Comparison of ENCODE assay signal across 10 cellular contexts in the genomic region with DNA sequence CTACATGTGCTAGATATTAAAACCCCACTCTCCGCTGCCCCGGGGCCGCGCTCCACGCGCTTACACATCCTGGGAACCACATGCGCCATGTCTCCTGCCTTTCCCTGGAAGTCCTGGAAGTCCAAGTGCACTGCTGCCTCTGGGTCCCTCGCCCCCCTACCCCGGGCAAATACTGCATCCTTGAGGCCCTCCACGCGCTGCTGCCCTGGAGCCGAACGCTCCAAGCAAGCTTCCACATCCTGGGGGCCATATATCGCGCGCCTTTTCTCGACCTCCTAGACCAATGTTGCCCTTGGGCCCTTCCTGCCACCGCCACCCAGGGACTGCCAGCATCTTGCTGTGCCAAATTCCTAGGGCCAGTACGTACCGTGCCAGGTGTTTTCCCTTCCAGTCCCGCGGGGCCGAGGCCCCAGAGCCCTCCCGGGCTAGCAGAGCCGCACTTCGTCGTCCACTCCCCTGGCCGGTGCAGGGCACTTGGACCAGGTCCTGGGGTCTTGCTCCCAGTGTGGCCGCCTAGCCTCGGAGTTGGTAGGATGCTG. TPM values are rescaled to one million over a fixed set of nuclear protein-coding genes. Genes with fewer than 3 reads are reported as not detected.
A peak's percentile ranks its signal among the peaks of the same experiment; 100 is the strongest.
DNase-seq lines count a peak whose midpoint lies in the region; ATAC-seq and TF ChIP-seq lines count a peak whose summit lies in the region.
"Had no signal": no experiment of that assay in that cellular context is flagged by ENCODE, and none has a peak within 500 bp of the region (broad histone marks: within the 10 kb centered on the region; RNA-seq: fewer than 3 reads in every experiment).

No MANE protein-coding gene starts in this region.

- no peaks in the 10 kb centered on the region for H3K36me3 ChIP-seq in stomach

- DNase-seq in T-helper 1 cell (no peak), iris pigment epithelial cell (ENCODE audit: low read depth) (peak; percentile 7), stomach (no peak)
- DNase-seq: SHP77 treated with DMSO at 0.1 percent for 48 hours had no signal

- no peak for TF ChIP-seq CTCF in stomach (IDR thresholded peaks at IDR 0.05)

- H3K27ac Mint-ChIP-seq in T-helper 1 cell treated with Interleukin-12 subunit alpha and Interleukin-12 subunit beta and Interleukin-4 antibody, amounts not matched to agents 30 μg/mL and 1 μg/mL, for 36 hours, result no peak overlapping the region
- no peak overlapping the region for H3K27ac Mint-ChIP-seq in activated naive CD8-positive, alpha-beta T cell

- peaks cover 7% of the 10 kb centered on the region for H3K4me1 Mint-ChIP-seq in T-helper 1 cell treated with Interleukin-12 subunit alpha and Interleukin-12 subunit beta and Interleukin-4 antibody, amounts not matched to agents 30 μg/mL and 1 μg/mL, for 36 hours (ENCODE audit: low read depth)
- peaks cover 11% of the 10 kb centered on the region for H3K4me1 Mint-ChIP-seq in activated naive CD8-positive, alpha-beta T cell (ENCODE audit: low read depth)

- no peak for ATAC-seq in HG02970 (IDR thresholded peaks at IDR 0.05; ENCODE audit: low FRiP score, unreplicated experiment)
- ATAC-seq in HG03457 (IDR thresholded peaks at IDR 0.05; ENCODE audit: unreplicated experiment), result no peak
- no peak for ATAC-seq in HG03439 (IDR thresholded peaks at IDR 0.05; ENCODE audit: unreplicated experiment)

- no peak for TF ChIP-seq EP300 in stomach (IDR thresholded peaks at IDR 0.05)

- H3K4me3 ChIP-seq in stomach, result peak overlapping the region; percentile 49 to 59 (median 52)

- no peaks in the 10 kb centered on the region for H3K36me3 Mint-ChIP-seq in T-helper 1 cell treated with Interleukin-12 subunit alpha and Interleukin-12 subunit beta and Interleukin-4 antibody, amounts not matched to agents 30 μg/mL and 1 μg/mL, for 36 hours (ENCODE audit: low read depth)
- no peaks in the 10 kb centered on the region for H3K36me3 Mint-ChIP-seq in activated naive CD8-positive, alpha-beta T cell

- peaks cover 77% of the 10 kb centered on the region for H3K27me3 Mint-ChIP-seq in T-helper 1 cell treated with Interleukin-12 subunit alpha and Interleukin-12 subunit beta and Interleukin-4 antibody, amounts not matched to agents 30 μg/mL and 1 μg/mL, for 36 hours (ENCODE audit: low read depth)
- peaks cover 45% of the 10 kb centered on the region for H3K27me3 Mint-ChIP-seq in activated naive CD8-positive, alpha-beta T cell

- WGBS in stomach, 5 donors, result 22 to 26% (median 25%) methylated on average over 19 to 30 of the region's 30 CpGs

- no peak overlapping the region for H3K27ac ChIP-seq in stomach
- H3K27ac ChIP-seq: HL-60 had no signal

- no peaks in the 10 kb centered on the region for H3K9me3 Mint-ChIP-seq in T-helper 1 cell treated with Interleukin-12 subunit alpha and Interleukin-12 subunit beta and Interleukin-4 antibody, amounts not matched to agents 30 μg/mL and 1 μg/mL, for 36 hours
- H3K9me3 Mint-ChIP-seq in activated naive CD8-positive, alpha-beta T cell (ENCODE audit: low read depth), result no peaks in the 10 kb centered on the region

- H3K4me3 Mint-ChIP-seq in T-helper 1 cell treated with Interleukin-12 subunit alpha and Interleukin-12 subunit beta and Interleukin-4 antibody, amounts not matched to agents 30 μg/mL and 1 μg/mL, for 36 hours, result peak overlapping the region; percentile 68
- peak overlapping the region; percentile 75 for H3K4me3 Mint-ChIP-seq in activated naive CD8-positive, alpha-beta T cell

- no peak for TF ChIP-seq POLR2A in stomach (IDR thresholded peaks at IDR 0.05)

- H3K9me3 ChIP-seq in stomach, result no peaks in the 10 kb centered on the region

- H3K27me3 ChIP-seq in stomach, result peaks cover 5 to 92% (median 58%) of the 10 kb centered on the region in 3 donors

- intact Hi-C loops in stomach (cut with DNase I; ENCODE audit: low total_unique reads), result no loop called here

- peaks cover 12 to 17% (median 16%) of the 10 kb centered on the region in 4 donors for H3K4me1 ChIP-seq in stomach

RNA-seq across cellular contexts. Expression of gene KCNG1, which starts 0.8 kb away (rescaled TPM):
- total RNA-seq in stomach, result 10 to 100 TPM in 1 of 5 donors, 1 to 10 TPM in 1, not detected in 3; 2.2 to 11.9 TPM
- polyA plus RNA-seq in stomach, result 1 to 10 TPM in 1 of 3 donors, under 1 TPM in 1, not detected in 1; 0.19 to 3.3 TPM
